8 cellular contexts compared by ENCODE assay signal in the genomic region with DNA sequence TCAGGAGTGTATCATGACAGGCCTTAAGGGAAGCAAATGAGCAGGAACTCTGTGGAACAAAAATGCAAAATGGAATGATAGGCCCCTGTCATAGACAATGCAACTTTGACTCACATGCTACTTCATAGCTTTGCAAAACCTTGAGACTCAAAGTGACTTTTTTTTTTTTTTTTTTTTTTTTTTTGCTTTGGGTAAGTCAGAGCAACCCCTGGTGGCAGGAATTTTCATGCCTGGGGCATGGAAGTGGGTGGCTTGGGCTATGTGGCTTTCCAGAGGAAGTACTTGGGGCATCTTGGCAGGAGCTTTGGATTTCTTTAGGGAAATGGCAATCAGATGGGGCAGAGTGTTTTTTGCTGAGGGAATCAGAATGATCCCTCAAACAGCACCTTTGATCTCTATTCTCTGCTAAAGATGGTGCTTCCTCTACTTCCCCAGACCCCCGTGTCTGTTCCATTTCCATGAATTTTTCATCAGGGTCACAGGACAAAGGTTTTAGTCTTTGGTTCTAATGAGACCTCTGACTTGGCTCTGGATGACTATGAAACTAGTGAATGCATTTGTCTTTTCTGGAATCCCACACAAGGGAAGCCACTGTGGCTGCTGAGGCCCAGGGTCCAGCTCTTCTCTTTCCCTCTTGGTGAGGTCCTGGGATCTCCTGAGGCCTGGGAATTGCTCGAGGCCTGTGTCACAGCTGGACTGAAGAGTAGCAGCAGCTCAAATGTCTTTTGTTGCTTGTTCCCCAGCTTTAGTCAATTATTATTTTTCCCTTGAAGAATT.
A peak's percentile ranks its signal among the peaks of the same experiment; 100 is the strongest.
DNase-seq lines count a peak whose midpoint lies in the region; ATAC-seq and TF ChIP-seq lines count a peak whose summit lies in the region.

No MANE protein-coding gene starts in this region.

- ATAC-seq in HG03571 (IDR thresholded peaks at IDR 0.05; ENCODE audit: unreplicated experiment), result no peak

- DNase-seq in RPMI8226 (peak; percentile 26), fibroblast of peridontal ligament (ENCODE audit: extremely low read depth) (peak; percentile 70), posterior vena cava (ENCODE audit: low spot score) (peak; percentile 62), GF-D8 (lab: John Stamatoyannopoulos, UW) (no peak), KG1 (lab: John Stamatoyannopoulos, UW) (no peak), NCI-H1105 (lab: John Stamatoyannopoulos, UW) (no peak)

- peak; percentile 11; the same call in 1 of the 3 replicates for TF ChIP-seq CTCF in GM12872 (IDR thresholded peaks at IDR 0.05; ENCODE audit: insufficient read depth, low read depth, low read length)

- intact Hi-C loops in posterior vena cava (cut with DNase I), result loop anchor here in 1 of 2 donors (5.0 kb wide), 1 partner anchor 61 kb away; no protein-coding TSS in a partner anchor

Comparison
In these comparisons a context has a peak if more than half of its experiments do, and no peak if none do; other contexts are left out.
1. DNase-seq: peak in RPMI8226 (single experiment), fibroblast of peridontal ligament (single experiment) and posterior vena cava (single experiment); none in GF-D8 (single experiment), KG1 (single experiment) and NCI-H1105 (single experiment).